Comparison of ENCODE assay signal across 15 cellular contexts in genomic region chr10:133142523-133143199, GRCh38. TPM values are rescaled to one million over a fixed set of nuclear protein-coding genes. Genes with fewer than 3 reads are reported as not detected.
"Had no signal": no experiment of that assay in that cellular context is flagged by ENCODE, and none has a peak within 500 bp of the region (broad histone marks: within the 10 kb centered on the region; RNA-seq: fewer than 3 reads in every experiment).

No MANE protein-coding gene starts in this region.

- H3K4me3 Mint-ChIP-seq: activated naive CD8-positive, alpha-beta T cell; stimulated activated naive CD8-positive, alpha-beta T cell treated with anti-CD3 and anti-CD28 coated beads, Interleukin-15, Interleukin-2, amounts not matched to agents 100 ng/mL and 50 ng/mL, for 24 hours had no signal

- H3K36me3 ChIP-seq: breast epithelium, esophagus squamous epithelium, heart left ventricle, prostate gland, upper lobe of right lung had no signal

- H3K9me3 ChIP-seq: prostate gland, upper lobe of right lung had no signal

- H3K4me1 ChIP-seq: breast epithelium, prostate gland had no signal

- H3K36me3 Mint-ChIP-seq: activated naive CD8-positive, alpha-beta T cell had no signal

- H3K27ac Mint-ChIP-seq: activated naive CD8-positive, alpha-beta T cell; activated T-helper 2 cell treated with anti-CD3 and anti-CD28 coated beads, Interferon-gamma antibody, Interleukin-2, Interleukin-4, amounts not matched to agents 10 μg/mL and 5 μg/mL and 100 μg/mL, durations not matched to agents 14 hours and 24 hours and 36 hours; stimulated activated naive CD8-positive, alpha-beta T cell treated with anti-CD3 and anti-CD28 coated beads, Interleukin-15, Interleukin-2, amounts not matched to agents 100 ng/mL and 50 ng/mL, for 24 hours had no signal

- H3K27ac ChIP-seq: breast epithelium, dorsolateral prefrontal cortex, esophagus squamous epithelium, heart left ventricle, prostate gland, upper lobe of right lung had no signal

- H3K4me3 ChIP-seq: breast epithelium, dorsolateral prefrontal cortex, esophagus squamous epithelium, heart left ventricle, prostate gland, upper lobe of right lung had no signal

- H3K9me3 Mint-ChIP-seq: stimulated activated naive CD8-positive, alpha-beta T cell treated with anti-CD3 and anti-CD28 coated beads, Interleukin-15, Interleukin-2, amounts not matched to agents 100 ng/mL and 50 ng/mL, for 24 hours had no signal

- DNase-seq: esophagus squamous epithelium; foreskin fibroblast; naive B cell; stimulated activated CD4-positive, alpha-beta T cell treated with anti-CD3 and anti-CD28 coated beads, Interleukin-4, amount 100 ng/mL, for 1 hour; stimulated activated CD8-positive, alpha-beta memory T cell treated with anti-CD3 and anti-CD28 coated beads, Interleukin-4, amount 100 ng/mL, for 48 hours; T-helper 2 cell had no signal

RNA-seq across cellular contexts. Expression of gene ADGRA1, which starts 54.9 kb away (rescaled TPM):
- total RNA-seq: activated T-helper 2 cell treated with anti-CD3 and anti-CD28 coated beads, Interferon-gamma antibody, Interleukin-2, Interleukin-4, amounts not matched to agents 10 μg/mL and 5 μg/mL and 100 μg/mL, durations not matched to agents 14 hours and 24 hours and 36 hours; esophagus squamous epithelium; lower leg skin; upper lobe of right lung had no signal
